33 cellular contexts compared by ENCODE assay signal in genomic region chr11:72578991-72579815, GRCh38.
DNase-seq lines count a peak whose midpoint lies in the region; ATAC-seq, FAIRE-seq and TF ChIP-seq lines count a peak whose summit lies in the region.
"Had no signal": no experiment of that assay in that cellular context is flagged by ENCODE, and none has a peak within 500 bp of the region (broad histone marks: within the 10 kb centered on the region; RNA-seq: fewer than 3 reads in every experiment).

No MANE protein-coding gene starts in this region.

- H3K36me3 ChIP-seq in DOHH2 (ENCODE audit: control insufficient read depth, low read length) (no peaks in the 10 kb centered on the region), spleen (peaks cover 0 to 94% (median 35%) of the 10 kb centered on the region in 6 donors)

- no peak for FAIRE-seq in urothelium cell line (lab: Jason Lieb, UNC)
- FAIRE-seq: A549, astrocyte, kidney had no signal

- 80 to 83% (median 81%) methylated on average over 8 to 13 of the region's 13 CpGs for WGBS in spleen, 5 donors

- no peaks in the 10 kb centered on the region for H3K79me2 ChIP-seq in DOHH2 (ENCODE audit: control insufficient read depth, low read length)

- H3K9me3 Mint-ChIP-seq in effector memory CD8-positive, alpha-beta T cell = no peaks in the 10 kb centered on the region
- H3K9me3 Mint-ChIP-seq: activated naive CD8-positive, alpha-beta T cell treated with anti-CD3 and anti-CD28 coated beads for 36 hours; central memory CD8-positive, alpha-beta T cell; H9; naive B cell; stimulated activated memory B cell treated with anti-CD40 and anti-IgM and Interleukin-4, amounts not matched to agents 10 μg/mL and 1 μg/mL and 100 μg/mL, for 72 hours had no signal

- ATAC-seq in effector memory CD8-positive, alpha-beta T cell (replicated peaks) = no peak
- no peak for ATAC-seq in HG02981 (IDR thresholded peaks at IDR 0.05; ENCODE audit: unreplicated experiment)
- ATAC-seq: activated CD8-positive, alpha-beta T cell treated with anti-CD3 and anti-CD28 coated beads, Interleukin-2, amount 10 ng/mL, durations not matched to agents 7 days and 5 days; foreskin keratinocyte; Panc1; psoas muscle; stimulated activated memory B cell treated with anti-CD40 and anti-IgM and Interleukin-4, amounts not matched to agents 10 μg/mL and 1 μg/mL and 100 μg/mL, for 72 hours had no signal

- H3K27me3 ChIP-seq in DOHH2 (ENCODE audit: control insufficient read depth, low read length) = peaks cover 8% of the 10 kb centered on the region
- peaks cover 0 to 5% (median 0%) of the 10 kb centered on the region in 7 donors for H3K27me3 ChIP-seq in spleen (replicated peaks in 1 of 7)
- H3K27me3 ChIP-seq: foreskin keratinocyte had no signal

- no peaks in the 10 kb centered on the region for H4K20me1 ChIP-seq in DOHH2 (ENCODE audit: control insufficient read depth, insufficient read depth, low read depth, low read length)

- TF ChIP-seq CTCF in DOHH2 (IDR thresholded peaks at IDR 0.05; ENCODE audit: low read depth, low read length, poor library complexity, severe bottlenecking) = no peak
- no peak for TF ChIP-seq CTCF in spleen (IDR thresholded peaks at IDR 0.05 in 8 of 11, conservative IDR thresholded peaks at IDR 0.05 in 3 of 11)

- no peaks in the 10 kb centered on the region for H3F3A ChIP-seq in DOHH2 (ENCODE audit: control insufficient read depth, insufficient read depth)

- TF ChIP-seq POLR2A in spleen (IDR thresholded peaks at IDR 0.05) = no peak

- H3K4me1 ChIP-seq in DOHH2 (ENCODE audit: control insufficient read depth, low read length) (peaks cover 19% of the 10 kb centered on the region), spleen (peaks cover 0 to 12% (median 2%) of the 10 kb centered on the region in 6 donors)
- H3K4me1 ChIP-seq: A549, foreskin keratinocyte, psoas muscle had no signal

- H3K4me1 Mint-ChIP-seq in effector memory CD8-positive, alpha-beta T cell (ENCODE audit: low read depth in 2 of 2) = peaks cover 2 to 3% of the 10 kb centered on the region in 2 donors
- H3K4me1 Mint-ChIP-seq: activated naive CD8-positive, alpha-beta T cell treated with anti-CD3 and anti-CD28 coated beads for 36 hours had no signal

- peaks cover 6 to 10% of the 10 kb centered on the region in 2 donors for H3K27me3 Mint-ChIP-seq in effector memory CD8-positive, alpha-beta T cell

- no peaks in the 10 kb centered on the region for H3K9me2 ChIP-seq in DOHH2 (replicated peaks; ENCODE audit: control insufficient read depth, low read length)

- no peak overlapping the region for H3K4me3 ChIP-seq in DOHH2 (ENCODE audit: low read length)
- H3K4me3 ChIP-seq in spleen = no peak overlapping the region
- H3K4me3 ChIP-seq: A549, esophagus squamous epithelium, psoas muscle had no signal

- DNase-seq in activated effector memory CD4-positive, alpha-beta T cell treated with anti-CD3 and anti-CD28 coated beads, Interleukin-2, amount 50 U/mL, for 16 hours = peak; percentile 50
- DNase-seq in activated effector memory CD4-positive, alpha-beta T cell treated with Interleukin-2 at 50 U/mL for 16 hours = no peak
- DNase-seq in effector memory CD8-positive, alpha-beta T cell = no peak
- peak; percentile 66 for DNase-seq in spleen
- DNase-seq in SK-N-DZ (ENCODE audit: low spot score) = no peak
- DNase-seq in urothelium cell line (ENCODE audit: low spot score) = no peak
- DNase-seq: activated CD4-positive, alpha-beta T cell treated with anti-CD3 and anti-CD28 coated beads for 4 hours; activated CD8-positive, alpha-beta T cell treated with anti-CD3 and anti-CD28 coated beads, Interleukin-2, amount 10 ng/mL, durations not matched to agents 7 days and 5 days; activated gamma-delta T cell; activated naive CD8-positive, alpha-beta T cell treated with anti-CD3 and anti-CD28 coated beads for 36 hours; activated T-cell treated with anti-CD3 and anti-CD28 coated beads for 4 hours; DMS 273 treated with DMSO at 0.1 percent for 48 hours; esophagus squamous epithelium; foreskin keratinocyte; H9; Kasumi-1; kidney; midbrain; naive B cell; NCI-H1417 treated with DMSO at 0.1 percent for 48 hours; NCI-H2081; NCI-H526; nucleus accumbens; substantia nigra; SW 1271 had no signal

- intact Hi-C loops in spleen (cut with DNase I; ENCODE audit: low total_unique reads) = no loop called here

- no peaks in the 10 kb centered on the region for H3K9me3 ChIP-seq in DOHH2 (ENCODE audit: control insufficient read depth, insufficient read depth, low read length)
- no peaks in the 10 kb centered on the region for H3K9me3 ChIP-seq in spleen
- H3K9me3 ChIP-seq: A549, esophagus squamous epithelium, psoas muscle had no signal

- peak overlapping the region; percentile 38 to 76 for H3K27ac Mint-ChIP-seq in effector memory CD8-positive, alpha-beta T cell
- H3K27ac Mint-ChIP-seq: activated CD8-positive, alpha-beta T cell treated with anti-CD3 and anti-CD28 coated beads, Interleukin-2, amount 10 ng/mL, durations not matched to agents 7 days and 5 days; activated naive CD8-positive, alpha-beta T cell treated with anti-CD3 and anti-CD28 coated beads for 36 hours; H9; naive B cell; stimulated activated memory B cell treated with anti-CD40 and anti-IgM and Interleukin-4, amounts not matched to agents 10 μg/mL and 1 μg/mL and 100 μg/mL, for 72 hours had no signal

- no peak overlapping the region for H3K4me3 Mint-ChIP-seq in effector memory CD8-positive, alpha-beta T cell
- H3K4me3 Mint-ChIP-seq: activated CD8-positive, alpha-beta T cell treated with anti-CD3 and anti-CD28 coated beads, Interleukin-2, amount 10 ng/mL, durations not matched to agents 7 days and 5 days; activated naive CD8-positive, alpha-beta T cell treated with anti-CD3 and anti-CD28 coated beads for 36 hours; central memory CD8-positive, alpha-beta T cell; H9; naive B cell; stimulated activated memory B cell treated with anti-CD40 and anti-IgM and Interleukin-4, amounts not matched to agents 10 μg/mL and 1 μg/mL and 100 μg/mL, for 72 hours had no signal

- no peak overlapping the region for H3K27ac ChIP-seq in DOHH2 (ENCODE audit: low read depth, low read length)
- H3K27ac ChIP-seq in spleen = peak overlapping the region in 1 of 8 donors; percentile 21
- H3K27ac ChIP-seq: A549, esophagus squamous epithelium, foreskin keratinocyte, psoas muscle had no signal

- peaks cover 7% of the 10 kb centered on the region for H3K36me3 Mint-ChIP-seq in effector memory CD8-positive, alpha-beta T cell (ENCODE audit: insufficient read depth)
- H3K36me3 Mint-ChIP-seq: activated naive CD8-positive, alpha-beta T cell treated with anti-CD3 and anti-CD28 coated beads for 36 hours; naive B cell; stimulated activated memory B cell treated with anti-CD40 and anti-IgM and Interleukin-4, amounts not matched to agents 10 μg/mL and 1 μg/mL and 100 μg/mL, for 72 hours had no signal

- peak overlapping the region; percentile 7; the same call in 1 of the 2 replicates for H3K4me2 ChIP-seq in DOHH2 (ENCODE audit: low read length)
- H3K4me2 ChIP-seq: A549 had no signal

Comparison
In these comparisons a context has a peak if more than half of its experiments do, and no peak if none do; other contexts are left out.
1. DNase-seq: peak in activated effector memory CD4-positive, alpha-beta T cell treated with anti-CD3 and anti-CD28 coated beads, Interleukin-2, amount 50 U/mL, for 16 hours (single experiment) and spleen (single experiment); none in activated effector memory CD4-positive, alpha-beta T cell treated with Interleukin-2 at 50 U/mL for 16 hours (single experiment), effector memory CD8-positive, alpha-beta T cell (0 of 3), SK-N-DZ (single experiment) and urothelium cell line (single experiment).